ENCODE assay signal across 17 cellular contexts in the genomic region with DNA sequence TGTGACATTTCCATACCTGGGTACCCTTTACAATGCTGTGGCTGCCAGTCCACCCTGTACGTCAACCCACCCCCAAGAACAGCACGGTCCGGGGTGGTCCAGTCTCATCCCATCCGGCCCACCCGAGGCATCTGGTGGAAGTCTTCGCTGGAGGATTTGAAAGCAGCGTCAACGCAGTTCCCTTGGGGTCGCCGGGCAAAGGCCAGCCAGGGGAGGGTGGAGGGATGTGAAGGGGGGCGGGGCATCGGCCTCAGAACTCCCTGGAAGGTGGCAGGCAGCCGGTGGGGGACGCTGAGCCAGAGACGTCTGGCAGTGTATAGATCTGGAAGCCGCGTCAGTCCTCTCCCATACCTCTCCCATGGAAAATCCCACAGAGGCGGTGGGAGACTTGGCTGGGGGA.
"Had no signal": no experiment of that assay in that cellular context is flagged by ENCODE, and none has a peak within 500 bp of the region (broad histone marks: within the 10 kb centered on the region; RNA-seq: fewer than 3 reads in every experiment).

No MANE protein-coding gene starts in this region.

- H3K27me3 Mint-ChIP-seq: stimulated activated naive CD8-positive, alpha-beta T cell treated with anti-CD3 and anti-CD28 coated beads, Interleukin-15, Interleukin-2, amounts not matched to agents 100 ng/mL and 50 ng/mL, for 24 hours had no signal

- H3K27ac Mint-ChIP-seq: nephron; stimulated activated effector memory CD8-positive, alpha-beta T cell treated with anti-CD3 and anti-CD28 coated beads, Interleukin-12 subunit alpha, Interleukin-12 subunit beta, amount 100 ng/mL, for 72 hours; stimulated activated naive CD8-positive, alpha-beta T cell treated with anti-CD3 and anti-CD28 coated beads, Interleukin-15, Interleukin-2, amounts not matched to agents 100 ng/mL and 50 ng/mL, for 24 hours had no signal

- H3K4me1 Mint-ChIP-seq: nephron, neural crest cell had no signal

- H3K36me3 Mint-ChIP-seq: naive thymus-derived CD8-positive, alpha-beta T cell; stimulated activated effector memory CD8-positive, alpha-beta T cell treated with anti-CD3 and anti-CD28 coated beads, Interleukin-12 subunit alpha, Interleukin-12 subunit beta, amount 100 ng/mL, for 72 hours had no signal

- DNase-seq: islet precursor cell; left ventricle myocardium superior; mesenchymal stem cell; naive thymus-derived CD8-positive, alpha-beta T cell; nucleus accumbens; right lobe of liver; small intestine; spleen; stimulated activated CD4-positive, alpha-beta T cell treated with anti-CD3 and anti-CD28 coated beads, Interleukin-4, amount 100 ng/mL, for 24 hours; stimulated activated naive CD4-positive, alpha-beta T cell; tibial artery; trophoblast cell; upper lobe of right lung had no signal

- H3K4me3 Mint-ChIP-seq: naive thymus-derived CD8-positive, alpha-beta T cell; nephron; neural crest cell; stimulated activated effector memory CD8-positive, alpha-beta T cell treated with anti-CD3 and anti-CD28 coated beads, Interleukin-12 subunit alpha, Interleukin-12 subunit beta, amount 100 ng/mL, for 72 hours; stimulated activated naive CD8-positive, alpha-beta T cell treated with anti-CD3 and anti-CD28 coated beads, Interleukin-15, Interleukin-2, amounts not matched to agents 100 ng/mL and 50 ng/mL, for 24 hours had no signal
